In genomic region chr6:3520541-3521220, GRCh38 we compare ENCODE assay signal across 2 cellular contexts.
TF ChIP-seq lines count a peak whose summit lies in the region.

No MANE protein-coding gene starts in this region.

TF ChIP-seq in A549, 52 proteins besides CTCF, POLR2A, EP300 and RAD21 (continued from another document):
- TF ChIP-seq, protein P1, sequence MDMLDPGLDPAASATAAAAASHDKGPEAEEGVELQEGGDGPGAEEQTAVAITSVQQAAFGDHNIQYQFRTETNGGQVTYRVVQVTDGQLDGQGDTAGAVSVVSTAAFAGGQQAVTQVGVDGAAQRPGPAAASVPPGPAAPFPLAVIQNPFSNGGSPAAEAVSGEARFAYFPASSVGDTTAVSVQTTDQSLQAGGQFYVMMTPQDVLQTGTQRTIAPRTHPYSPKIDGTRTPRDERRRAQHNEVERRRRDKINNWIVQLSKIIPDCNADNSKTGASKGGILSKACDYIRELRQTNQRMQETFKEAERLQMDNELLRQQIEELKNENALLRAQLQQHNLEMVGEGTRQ (IDR thresholded peaks at IDR 0.05): no peak
- TF ChIP-seq NR3C1 (IDR thresholded peaks at IDR 0.05) (no peak), HOXA7 (CRISPR knock-in tag; IDR thresholded peaks at IDR 0.05) (no peak), RFX5 (IDR thresholded peaks at IDR 0.05) (no peak), TP53 (CRISPR knock-in tag; IDR thresholded peaks at IDR 0.05) (no peak), RNF2 (IDR thresholded peaks at IDR 0.05; ENCODE audit: borderline replicate concordance, low read depth) (no peak), RARB (CRISPR knock-in tag; IDR thresholded peaks at IDR 0.05) (no peak), ESRRA (IDR thresholded peaks at IDR 0.05; ENCODE audit: borderline replicate concordance, low read length) (no peak), ZFP36 (IDR thresholded peaks at IDR 0.05; ENCODE audit: borderline replicate concordance, partially characterized antibody) (no peak), ZNF302 (CRISPR knock-in tag; IDR thresholded peaks at IDR 0.05) (no peak), RCOR1 (IDR thresholded peaks at IDR 0.05; ENCODE audit: low read depth, low read length) (no peak), HOXB13 (CRISPR knock-in tag; IDR thresholded peaks at IDR 0.05; ENCODE audit: low read depth) (no peak), TFCP2L1 (CRISPR knock-in tag; IDR thresholded peaks at IDR 0.05) (no peak)
TF ChIP-seq in A549: peak in this region for 0.

TF ChIP-seq in WTC11, 78 proteins besides CTCF, POLR2A, EP300 and RAD21 (continued from another document):
- TF ChIP-seq ATF3 (CRISPR knock-in tag; conservative IDR thresholded peaks at IDR 0.05) (no peak), OVOL2 (CRISPR knock-in tag; IDR thresholded peaks at IDR 0.05; ENCODE audit: borderline replicate concordance) (no peak), IRF2 (CRISPR knock-in tag; IDR thresholded peaks at IDR 0.05; ENCODE audit: borderline replicate concordance, low read depth) (no peak), NFE2L1 (CRISPR knock-in tag; IDR thresholded peaks at IDR 0.05) (no peak), TCF7 (CRISPR knock-in tag; IDR thresholded peaks at IDR 0.05; ENCODE audit: low read depth) (no peak), JUN (CRISPR knock-in tag; IDR thresholded peaks at IDR 0.05) (no peak), MAX (CRISPR knock-in tag; IDR thresholded peaks at IDR 0.05) (no peak), NR2C2 (CRISPR knock-in tag; IDR thresholded peaks at IDR 0.05) (no peak)
- TF ChIP-seq, protein P1 (CRISPR knock-in tag; IDR thresholded peaks at IDR 0.05): no peak
- TF ChIP-seq, protein P2, sequence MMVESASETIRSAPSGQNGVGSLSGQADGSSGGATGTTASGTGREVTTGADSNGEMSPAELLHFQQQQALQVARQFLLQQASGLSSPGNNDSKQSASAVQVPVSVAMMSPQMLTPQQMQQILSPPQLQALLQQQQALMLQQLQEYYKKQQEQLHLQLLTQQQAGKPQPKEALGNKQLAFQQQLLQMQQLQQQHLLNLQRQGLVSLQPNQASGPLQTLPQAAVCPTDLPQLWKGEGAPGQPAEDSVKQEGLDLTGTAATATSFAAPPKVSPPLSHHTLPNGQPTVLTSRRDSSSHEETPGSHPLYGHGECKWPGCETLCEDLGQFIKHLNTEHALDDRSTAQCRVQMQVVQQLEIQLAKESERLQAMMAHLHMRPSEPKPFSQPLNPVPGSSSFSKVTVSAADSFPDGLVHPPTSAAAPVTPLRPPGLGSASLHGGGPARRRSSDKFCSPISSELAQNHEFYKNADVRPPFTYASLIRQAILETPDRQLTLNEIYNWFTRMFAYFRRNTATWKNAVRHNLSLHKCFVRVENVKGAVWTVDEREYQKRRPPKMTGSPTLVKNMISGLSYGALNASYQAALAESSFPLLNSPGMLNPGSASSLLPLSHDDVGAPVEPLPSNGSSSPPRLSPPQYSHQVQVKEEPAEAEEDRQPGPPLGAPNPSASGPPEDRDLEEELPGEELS (CRISPR knock-in tag; IDR thresholded peaks at IDR 0.05): no peak
